In the genomic region with DNA sequence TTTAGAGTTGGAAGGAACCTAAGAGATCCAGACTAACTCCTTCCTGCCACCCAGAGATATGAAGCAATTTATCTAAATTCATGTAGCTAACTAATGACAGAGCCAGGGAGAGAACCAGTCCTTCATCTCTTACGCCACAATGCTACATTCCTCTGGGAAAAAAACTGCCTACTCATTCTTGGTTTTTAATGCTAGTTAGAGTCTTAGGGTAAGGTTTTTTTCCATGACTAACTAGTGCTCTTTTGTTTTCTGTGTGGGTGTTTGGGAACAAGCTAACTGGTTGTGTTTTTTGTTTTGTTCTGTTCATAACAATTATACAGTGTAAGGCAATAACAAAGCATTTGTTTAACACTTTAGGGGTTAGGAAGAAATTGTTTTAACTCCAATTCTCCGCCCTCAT, we compare ENCODE assay signal across 11 cellular contexts. TPM values are rescaled to one million over a fixed set of nuclear protein-coding genes. Genes with fewer than 3 reads are reported as not detected.
DNase-seq lines count a peak whose midpoint lies in the region; ATAC-seq, FAIRE-seq and TF ChIP-seq lines count a peak whose summit lies in the region.
"Had no signal": no experiment of that assay in that cellular context is flagged by ENCODE, and none has a peak within 500 bp of the region (broad histone marks: within the 10 kb centered on the region; RNA-seq: fewer than 3 reads in every experiment).

No MANE protein-coding gene starts in this region.

- 0 out of 2 replicates have a peak, but pooled peaks cover 3% of the 10 kb centered on the region for H3F3A ChIP-seq in MM.1S (ENCODE audit: insufficient read depth, low read length)

- H3K9me2 ChIP-seq in MM.1S (replicated peaks; ENCODE audit: insufficient read depth, low read length), result no peaks in the 10 kb centered on the region

- intact Hi-C loops in endothelial cell of umbilical vein (cut with micrococcal nuclease), result loop anchor here (5.0 kb wide), 1 partner anchor 425 kb away; no protein-coding TSS in a partner anchor

- DNase-seq in AG08395 (ENCODE audit: low spot score) (peak; percentile 83), OCI-M1 (lab: John Stamatoyannopoulos, UW) (peak; percentile 85), endothelial cell of umbilical vein (ENCODE audit: low read depth, low spot score) (peak; percentile 83), medulla oblongata (ENCODE audit: extremely low spot score) (peak; percentile 68), OCI-M2 (lab: John Stamatoyannopoulos, UW; ENCODE audit: unreplicated experiment) (no peak), MM.1S (no peak)
- DNase-seq in naive thymus-derived CD8-positive, alpha-beta T cell, result no peak
- DNase-seq: DMS79 treated with DMSO at 0.1 percent for 48 hours, kidney had no signal

- no peaks in the 10 kb centered on the region for H3K27me3 ChIP-seq in endothelial cell of umbilical vein (ENCODE audit: control insufficient read depth in 2 of 2, insufficient read depth in 2 of 2, low read length in 2 of 2)
- no peaks in the 10 kb centered on the region for H3K27me3 ChIP-seq in MM.1S (replicated peaks; ENCODE audit: insufficient read depth, low read length)

- BruUV-seq in endothelial cell of umbilical vein (replicated peaks; lab: Mats Ljungman, UMichigan), result no TSS peak

- H3K4me1 Mint-ChIP-seq in naive thymus-derived CD8-positive, alpha-beta T cell, result peaks cover 7 to 18% (median 9%) of the 10 kb centered on the region in 4 donors

- H3K4me3 Mint-ChIP-seq in naive thymus-derived CD8-positive, alpha-beta T cell, result no peak overlapping the region

- peak overlapping the region; percentile 96 for H3K27ac ChIP-seq in endothelial cell of umbilical vein (ENCODE audit: insufficient read depth, low read depth, low read length)
- no peak overlapping the region for H3K27ac ChIP-seq in MM.1S (ENCODE audit: low read length)

- dilution Hi-C loops in endothelial cell of umbilical vein (cut with MboI; ENCODE audit: extremely low pct_ligation_motif_present, low sequenced_read_pairs), result no loop called here

- H3K27ac Mint-ChIP-seq in naive thymus-derived CD8-positive, alpha-beta T cell, result no peak overlapping the region

- TF ChIP-seq CTCF in endothelial cell of umbilical vein (IDR thresholded peaks at IDR 0.05; ENCODE audit: extremely low read depth in 1 of 2, insufficient read depth in 1 of 2, low read depth in 1 of 2, low read length in 2 of 2) (no peak), MM.1S (IDR thresholded peaks at IDR 0.05; ENCODE audit: low read length) (no peak)

- H4K20me1 ChIP-seq in endothelial cell of umbilical vein (replicated peaks; ENCODE audit: control insufficient read depth, extremely low read depth, insufficient read depth, low read length) (no peaks in the 10 kb centered on the region), MM.1S (ENCODE audit: insufficient read depth, low read length) (0 out of 2 replicates have a peak, but pooled peaks cover 5% of the 10 kb centered on the region)

- CTCF ChIA-PET in endothelial cell of umbilical vein (lab: Charles Lee), result interaction anchor here (1.2 to 1.6 kb wide), 3 partner anchors 12 to 434 kb away, joined by 3 to 6 read pairs (median 5); no protein-coding TSS in a partner anchor

- no peaks in the 10 kb centered on the region for H3K9me3 Mint-ChIP-seq in naive thymus-derived CD8-positive, alpha-beta T cell

- no peak for ATAC-seq in naive thymus-derived CD8-positive, alpha-beta T cell
- ATAC-seq in HG03139 (IDR thresholded peaks at IDR 0.05; ENCODE audit: unreplicated experiment), result no peak

- no peaks in the 10 kb centered on the region for H3K27me3 Mint-ChIP-seq in naive thymus-derived CD8-positive, alpha-beta T cell

- no peaks in the 10 kb centered on the region for H3K36me3 ChIP-seq in endothelial cell of umbilical vein (ENCODE audit: control insufficient read depth in 2 of 2, extremely low read depth in 1 of 2, insufficient read depth in 2 of 2, low read length in 2 of 2)
- no peaks in the 10 kb centered on the region for H3K36me3 ChIP-seq in MM.1S (replicated peaks; ENCODE audit: insufficient read depth, low read length)

- H3K4me1 ChIP-seq in endothelial cell of umbilical vein (ENCODE audit: control insufficient read depth, extremely low read depth, insufficient read depth, low read length), result peaks cover 45% of the 10 kb centered on the region
- H3K4me1 ChIP-seq in MM.1S (ENCODE audit: low read length), result peaks cover 17% of the 10 kb centered on the region; the same call in 1 of the 2 replicates

- H2AFZ ChIP-seq in endothelial cell of umbilical vein (ENCODE audit: low read depth, low read length) (peak overlapping the region; percentile 6), MM.1S (ENCODE audit: low read length) (no peak overlapping the region)

- no peaks in the 10 kb centered on the region for H3K9me1 ChIP-seq in endothelial cell of umbilical vein (replicated peaks; ENCODE audit: control insufficient read depth, extremely low read depth, insufficient read depth, low read length)

- FAIRE-seq in endothelial cell of umbilical vein (lab: Jason Lieb, UNC), result peak; percentile 21
- FAIRE-seq: kidney, TTC549 had no signal

- H3K79me2 ChIP-seq in endothelial cell of umbilical vein (ENCODE audit: control insufficient read depth, insufficient read depth, low read length), result peaks cover 6% of the 10 kb centered on the region
- H3K79me2 ChIP-seq in MM.1S (ENCODE audit: low read length), result peaks cover 73% of the 10 kb centered on the region

- POLR2A ChIA-PET in endothelial cell of umbilical vein (lab: Charles Lee), result interaction anchor here (1.6 kb wide), 1 partner anchor 52 kb away, joined by 5 read pairs; the partner anchor contains the start of gene SLC44A1
- POLR2A ChIA-PET in naive thymus-derived CD8-positive, alpha-beta T cell (lab: Charles Lee), result no interaction called here

- TF ChIP-seq POLR2A in endothelial cell of umbilical vein (IDR thresholded peaks at IDR 0.05; ENCODE audit: low read depth, low read length), result no peak

- H3K9me3 ChIP-seq in endothelial cell of umbilical vein (replicated peaks; ENCODE audit: control insufficient read depth, insufficient read depth, low read length) (no peaks in the 10 kb centered on the region), MM.1S (replicated peaks; ENCODE audit: insufficient read depth, low read length) (no peaks in the 10 kb centered on the region)

- peaks cover 7 to 23% (median 18%) of the 10 kb centered on the region in 3 donors for H3K36me3 Mint-ChIP-seq in naive thymus-derived CD8-positive, alpha-beta T cell

- no peak overlapping the region for H3K4me3 ChIP-seq in endothelial cell of umbilical vein (replicated peaks in 1 of 3; ENCODE audit: insufficient read depth in 1 of 3, low read depth in 1 of 3, low read length in 3 of 3)
- no peak overlapping the region for H3K4me3 ChIP-seq in MM.1S (ENCODE audit: low read length)

- peak overlapping the region; percentile 52 for H3K4me2 ChIP-seq in endothelial cell of umbilical vein (ENCODE audit: insufficient read depth, low read length)
- no peak overlapping the region for H3K4me2 ChIP-seq in MM.1S (ENCODE audit: low read depth, low read length)

- H3K9ac ChIP-seq in endothelial cell of umbilical vein (replicated peaks; ENCODE audit: extremely low read depth, insufficient read depth, low read length) (peak overlapping the region; percentile 28), MM.1S (ENCODE audit: low read length) (no peak overlapping the region)

TF ChIP-seq in endothelial cell of umbilical vein, 7 proteins besides CTCF, POLR2A, EP300 and RAD21:
- TF ChIP-seq EZH2 (IDR thresholded peaks at IDR 0.05; ENCODE audit: borderline replicate concordance, low read depth, low read length, severe bottlenecking) (no peak), GATA2 (IDR thresholded peaks at IDR 0.05; ENCODE audit: insufficient read depth, insufficient read length, low read depth, low read length) (no peak), MYC (IDR thresholded peaks at IDR 0.05; ENCODE audit: low read depth, low read length) (no peak), JUN (IDR thresholded peaks at IDR 0.05; ENCODE audit: borderline replicate concordance, insufficient read depth, insufficient read length, low read depth) (peak; percentile 24)
- TF ChIP-seq, protein P1, sequence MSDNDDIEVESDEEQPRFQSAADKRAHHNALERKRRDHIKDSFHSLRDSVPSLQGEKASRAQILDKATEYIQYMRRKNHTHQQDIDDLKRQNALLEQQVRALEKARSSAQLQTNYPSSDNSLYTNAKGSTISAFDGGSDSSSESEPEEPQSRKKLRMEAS (IDR thresholded peaks at IDR 0.05; ENCODE audit: insufficient read depth, insufficient read length), result no peak

RNA-seq across cellular contexts. Expression of gene SLC44A1, which starts 52.4 kb away (rescaled TPM):
- total RNA-seq in endothelial cell of umbilical vein, result 35.3 and 37.7 TPM in 2 replicates
- polyA plus RNA-seq in endothelial cell of umbilical vein, result 11.5 and 16.1 TPM in 2 replicates
- polyA plus RNA-seq in endothelial cell of umbilical vein (2011; cell fraction: cytosol; rRNA removed), result 11.7 and 11.9 TPM in 2 replicates
- polyA plus RNA-seq in endothelial cell of umbilical vein (2011; cell fraction: nucleus; rRNA removed), result 7.6 and 7.7 TPM in 2 replicates
- polyA plus RNA-seq in endothelial cell of umbilical vein (2012), result 22.3 and 33.0 TPM in 2 replicates
- 94.4 and 104 TPM in 2 replicates for polyA minus RNA-seq in endothelial cell of umbilical vein
- polyA minus RNA-seq in endothelial cell of umbilical vein (2011; cell fraction: cytosol; rRNA and poly(A)+ RNA removed), result 23.4 TPM
- 21.3 and 36.9 TPM in 2 replicates for polyA minus RNA-seq in endothelial cell of umbilical vein (2011; cell fraction: nucleus; rRNA and poly(A)+ RNA removed)
- 1 to 10 TPM; 8.2 to 9.4 TPM for total RNA-seq in naive thymus-derived CD8-positive, alpha-beta T cell
- 10 to 100 TPM; 12.2 to 16.8 (median 14.3) TPM for polyA plus RNA-seq in naive thymus-derived CD8-positive, alpha-beta T cell

Comparison
In these comparisons a context has a peak if more than half of its experiments do, and no peak if none do; other contexts are left out.
1. DNase-seq: peak in AG08395 (single experiment), OCI-M1 (single experiment), endothelial cell of umbilical vein (single experiment) and medulla oblongata (single experiment); none in OCI-M2 (single experiment), MM.1S (single experiment) and naive thymus-derived CD8-positive, alpha-beta T cell (0 of 10).